ENCODE assay signal across 1 cellular context in genomic region chr10:13650961-13651360, GRCh38.
TF ChIP-seq lines count a peak whose summit lies in the region.

No MANE protein-coding gene starts in this region.

TF ChIP-seq in GM23338, 12 proteins besides CTCF, POLR2A, EP300 and RAD21 (continued from another document):
- TF ChIP-seq ZNF462 (CRISPR knock-in tag; IDR thresholded peaks at IDR 0.05): no peak
- TF ChIP-seq JUNB (IDR thresholded peaks at IDR 0.05; ENCODE audit: unreplicated experiment): no peak
- TF ChIP-seq ZNF331 (CRISPR knock-in tag; IDR thresholded peaks at IDR 0.05; ENCODE audit: low read depth): no peak
- TF ChIP-seq REST (IDR thresholded peaks at IDR 0.05; ENCODE audit: unreplicated experiment): no peak
- no peak for TF ChIP-seq POLR2AphosphoS5 (IDR thresholded peaks at IDR 0.05; ENCODE audit: low read depth)
- TF ChIP-seq EZH2 (IDR thresholded peaks at IDR 0.05; ENCODE audit: low read depth, unreplicated experiment): no peak
- no peak for TF ChIP-seq EZH2phosphoT487 (IDR thresholded peaks at IDR 0.05; ENCODE audit: unreplicated experiment)
- TF ChIP-seq NANOG (IDR thresholded peaks at IDR 0.05; ENCODE audit: borderline replicate concordance): no peak
- no peak for TF ChIP-seq STAT1 (IDR thresholded peaks at IDR 0.05; ENCODE audit: unreplicated experiment)
- TF ChIP-seq CREB1 (CRISPR knock-in tag; IDR thresholded peaks at IDR 0.05; ENCODE audit: low read depth): no peak
- no peak for TF ChIP-seq ETS1 (IDR thresholded peaks at IDR 0.05)
